ENCODE assay signal across 17 cellular contexts in genomic region chr13:101454767-101455166, GRCh38. TPM values are rescaled to one million over a fixed set of nuclear protein-coding genes. Genes with fewer than 3 reads are reported as not detected.
DNase-seq lines count a peak whose midpoint lies in the region; ATAC-seq and TF ChIP-seq lines count a peak whose summit lies in the region.
"Had no signal": no experiment of that assay in that cellular context is flagged by ENCODE, and none has a peak within 500 bp of the region (broad histone marks: within the 10 kb centered on the region; RNA-seq: fewer than 3 reads in every experiment).

No MANE protein-coding gene starts in this region.

- ATAC-seq in RWPE2 (ENCODE audit: low read depth) (peak; percentile 48), GM19467 (IDR thresholded peaks at IDR 0.05; ENCODE audit: unreplicated experiment) (no peak)
- no peak for ATAC-seq in naive thymus-derived CD8-positive, alpha-beta T cell
- ATAC-seq: body of pancreas had no signal

- 76% methylated on average over 2 of the region's 2 CpGs for WGBS in esophagus muscularis mucosa

- POLR2A ChIA-PET in naive thymus-derived CD8-positive, alpha-beta T cell (lab: Charles Lee), result no interaction called here

- no peaks in the 10 kb centered on the region for H3K27me3 ChIP-seq in RWPE2 (ENCODE audit: insufficient read depth, poor library complexity, severe bottlenecking)
- H3K27me3 ChIP-seq in esophagus muscularis mucosa, result peaks cover 0 to 12% (median 0%) of the 10 kb centered on the region in 4 donors
- H3K27me3 ChIP-seq: body of pancreas had no signal

- TF ChIP-seq EP300 in esophagus muscularis mucosa (IDR thresholded peaks at IDR 0.05), result no peak

- H3K4me1 ChIP-seq in RWPE2 (ENCODE audit: insufficient read depth, poor library complexity, severe bottlenecking), result peaks cover 55% of the 10 kb centered on the region
- H3K4me1 ChIP-seq in esophagus muscularis mucosa, result peaks cover 0 to 19% (median 12%) of the 10 kb centered on the region in 4 donors
- H3K4me1 ChIP-seq: body of pancreas had no signal

- H3K4me3 ChIP-seq in RWPE2 (ENCODE audit: severe bottlenecking), result no peak overlapping the region
- no peak overlapping the region for H3K4me3 ChIP-seq in epithelial cell of esophagus (ENCODE audit: low read length)
- H3K4me3 ChIP-seq in esophagus muscularis mucosa, result no peak overlapping the region
- H3K4me3 ChIP-seq: body of pancreas, SK-N-MC had no signal

- no peak for TF ChIP-seq POLR2A in esophagus muscularis mucosa (IDR thresholded peaks at IDR 0.05; ENCODE audit: low read depth)

- H3K27ac Mint-ChIP-seq in osteocyte (ENCODE audit: unreplicated experiment), result peak overlapping the region; percentile 88
- H3K27ac Mint-ChIP-seq in naive thymus-derived CD8-positive, alpha-beta T cell, result no peak overlapping the region

- peak; percentile 60 for DNase-seq in EH (ENCODE audit: low read depth)
- DNase-seq in RWPE2 (ENCODE audit: low spot score), result no peak
- peak; percentile 53 for DNase-seq in epithelial cell of esophagus (ENCODE audit: low read depth)
- no peak for DNase-seq in osteocyte (ENCODE audit: extremely low spot score, unreplicated experiment)
- no peak for DNase-seq in naive thymus-derived CD8-positive, alpha-beta T cell
- no peak for DNase-seq in esophagus muscularis mucosa (ENCODE audit: extremely low spot score)
- no peak for DNase-seq in SKM-1 treated with dmso at 0.1 percent for 144 hours (lab: John Stamatoyannopoulos, UW; ENCODE audit: unreplicated experiment)
- DNase-seq: activated CD8-positive, alpha-beta memory T cell treated with anti-CD3 and anti-CD28 coated beads for 24 hours; activated effector memory CD4-positive, alpha-beta T cell treated with anti-CD3 and anti-CD28 coated beads, Interleukin-2, amount 50 U/mL, for 16 hours; body of pancreas; effector CD4-positive, alpha-beta T cell; NCI-H2081 treated with DMSO at 0.1 percent for 48 hours; posterior cingulate gyrus had no signal

- H3K36me3 ChIP-seq in RWPE2 (ENCODE audit: low read depth) (no peaks in the 10 kb centered on the region), esophagus muscularis mucosa (no peaks in the 10 kb centered on the region)
- H3K36me3 ChIP-seq: suprapubic skin had no signal

- intact Hi-C loops in esophagus muscularis mucosa (cut with DNase I), result no loop called here

- H3K27me3 Mint-ChIP-seq in osteocyte (ENCODE audit: unreplicated experiment), result no peaks in the 10 kb centered on the region
- peaks cover 13 to 50% (median 23%) of the 10 kb centered on the region in 5 donors for H3K27me3 Mint-ChIP-seq in naive thymus-derived CD8-positive, alpha-beta T cell

- H3K4me3 Mint-ChIP-seq in osteocyte (ENCODE audit: unreplicated experiment), result peak overlapping the region; percentile 84
- peak overlapping the region in 2 of 10 donors; percentile 34 to 40 for H3K4me3 Mint-ChIP-seq in naive thymus-derived CD8-positive, alpha-beta T cell

- H3K27ac ChIP-seq in RWPE2 (ENCODE audit: poor library complexity, severe bottlenecking), result peak overlapping the region; percentile 98
- no peak overlapping the region for H3K27ac ChIP-seq in esophagus muscularis mucosa (replicated peaks in 1 of 4)
- H3K27ac ChIP-seq: body of pancreas, SK-N-MC, VCaP had no signal

- peaks cover 71% of the 10 kb centered on the region for H3K4me1 Mint-ChIP-seq in osteocyte (ENCODE audit: unreplicated experiment)
- peaks cover 0 to 8% (median 2%) of the 10 kb centered on the region in 4 donors for H3K4me1 Mint-ChIP-seq in naive thymus-derived CD8-positive, alpha-beta T cell

- no peak for TF ChIP-seq CTCF in RWPE2 (IDR thresholded peaks at IDR 0.05; ENCODE audit: poor library complexity, severe bottlenecking)
- TF ChIP-seq CTCF in epithelial cell of esophagus (IDR thresholded peaks at IDR 0.05; ENCODE audit: insufficient read depth, low read depth, low read length, missing control alignments), result no peak
- TF ChIP-seq CTCF in osteocyte (IDR thresholded peaks at IDR 0.05), result no peak
- no peak for TF ChIP-seq CTCF in esophagus muscularis mucosa (IDR thresholded peaks at IDR 0.05)

- H3K36me3 Mint-ChIP-seq in osteocyte (ENCODE audit: unreplicated experiment), result peaks cover 41% of the 10 kb centered on the region
- H3K36me3 Mint-ChIP-seq in naive thymus-derived CD8-positive, alpha-beta T cell, result no peaks in the 10 kb centered on the region

- H3K9me3 Mint-ChIP-seq in osteocyte (ENCODE audit: unreplicated experiment), result peaks cover 5% of the 10 kb centered on the region
- peaks cover 0 to 3% (median 0%) of the 10 kb centered on the region in 9 donors for H3K9me3 Mint-ChIP-seq in naive thymus-derived CD8-positive, alpha-beta T cell

- no peaks in the 10 kb centered on the region for H3K9me3 ChIP-seq in RWPE2 (ENCODE audit: severe bottlenecking)
- no peaks in the 10 kb centered on the region for H3K9me3 ChIP-seq in esophagus muscularis mucosa
- H3K9me3 ChIP-seq: body of pancreas, suprapubic skin had no signal

RNA-seq across cellular contexts. Expression of gene ITGBL1, which starts 2.3 kb away (rescaled TPM):
- total RNA-seq in osteocyte (1,450 and 1,519 TPM in 2 replicates), esophagus muscularis mucosa (10 to 100 TPM in 3 of 4 donors, 1 to 10 TPM in 1; 8.3 to 20.0 (median 13.8) TPM)
- not detected for total RNA-seq in naive thymus-derived CD8-positive, alpha-beta T cell
- polyA plus RNA-seq in naive thymus-derived CD8-positive, alpha-beta T cell, result not detected

RNA-seq across cellular contexts. Expression of gene NALCN, which starts 38.5 kb away (rescaled TPM):
- total RNA-seq in osteocyte (58.3 and 58.8 TPM in 2 replicates), esophagus muscularis mucosa (under 1 TPM; 0.42 to 0.83 (median 0.54) TPM)
- not detected for total RNA-seq in naive thymus-derived CD8-positive, alpha-beta T cell
- polyA plus RNA-seq in naive thymus-derived CD8-positive, alpha-beta T cell, result not detected

Comparison
In these comparisons a context has a peak if more than half of its experiments do, and no peak if none do; other contexts are left out.
1. DNase-seq: peak in EH (single experiment) and epithelial cell of esophagus (single experiment); none in RWPE2 (single experiment), osteocyte (single experiment), naive thymus-derived CD8-positive, alpha-beta T cell (0 of 10), esophagus muscularis mucosa (single experiment) and SKM-1 treated with dmso at 0.1 percent for 144 hours (single experiment).
2. RNA of gene ITGBL1, which starts 2.3 kb away (total RNA-seq): 1,450 to 1,519 TPM in osteocyte; 8.3 to 20.0 TPM in esophagus muscularis mucosa and not detected in naive thymus-derived CD8-positive, alpha-beta T cell; every median in the first group is over 10 times any median in the second.
3. RNA of gene NALCN, which starts 38.5 kb away (total RNA-seq): 58.3 to 58.8 TPM in osteocyte; 0.42 to 0.83 TPM in esophagus muscularis mucosa and not detected in naive thymus-derived CD8-positive, alpha-beta T cell; every median in the first group is over 10 times any median in the second.